1 cellular context compared by ENCODE assay signal in genomic region chr16:68676113-68676860, GRCh38.
TF ChIP-seq lines count a peak whose summit lies in the region.

No MANE protein-coding gene starts in this region.

TF ChIP-seq in WTC11, 78 proteins besides CTCF, POLR2A, EP300 and RAD21:
- TF ChIP-seq ZNF317 (CRISPR knock-in tag; IDR thresholded peaks at IDR 0.05; ENCODE audit: borderline replicate concordance, low read depth) (no peak), FOXP1 (CRISPR knock-in tag; IDR thresholded peaks at IDR 0.05; ENCODE audit: borderline replicate concordance) (no peak), NFE2L1 (CRISPR knock-in tag; IDR thresholded peaks at IDR 0.05) (no peak), ZNF138 (CRISPR knock-in tag; conservative IDR thresholded peaks at IDR 0.05) (no peak), EMX1 (CRISPR knock-in tag; IDR thresholded peaks at IDR 0.05) (no peak), CBFB (CRISPR knock-in tag; IDR thresholded peaks at IDR 0.05; ENCODE audit: low read depth) (no peak)
- TF ChIP-seq, protein P1, sequence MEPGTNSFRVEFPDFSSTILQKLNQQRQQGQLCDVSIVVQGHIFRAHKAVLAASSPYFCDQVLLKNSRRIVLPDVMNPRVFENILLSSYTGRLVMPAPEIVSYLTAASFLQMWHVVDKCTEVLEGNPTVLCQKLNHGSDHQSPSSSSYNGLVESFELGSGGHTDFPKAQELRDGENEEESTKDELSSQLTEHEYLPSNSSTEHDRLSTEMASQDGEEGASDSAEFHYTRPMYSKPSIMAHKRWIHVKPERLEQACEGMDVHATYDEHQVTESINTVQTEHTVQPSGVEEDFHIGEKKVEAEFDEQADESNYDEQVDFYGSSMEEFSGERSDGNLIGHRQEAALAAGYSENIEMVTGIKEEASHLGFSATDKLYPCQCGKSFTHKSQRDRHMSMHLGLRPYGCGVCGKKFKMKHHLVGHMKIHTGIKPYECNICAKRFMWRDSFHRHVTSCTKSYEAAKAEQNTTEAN (CRISPR knock-in tag; IDR thresholded peaks at IDR 0.05), result no peak
- TF ChIP-seq, protein P2, sequence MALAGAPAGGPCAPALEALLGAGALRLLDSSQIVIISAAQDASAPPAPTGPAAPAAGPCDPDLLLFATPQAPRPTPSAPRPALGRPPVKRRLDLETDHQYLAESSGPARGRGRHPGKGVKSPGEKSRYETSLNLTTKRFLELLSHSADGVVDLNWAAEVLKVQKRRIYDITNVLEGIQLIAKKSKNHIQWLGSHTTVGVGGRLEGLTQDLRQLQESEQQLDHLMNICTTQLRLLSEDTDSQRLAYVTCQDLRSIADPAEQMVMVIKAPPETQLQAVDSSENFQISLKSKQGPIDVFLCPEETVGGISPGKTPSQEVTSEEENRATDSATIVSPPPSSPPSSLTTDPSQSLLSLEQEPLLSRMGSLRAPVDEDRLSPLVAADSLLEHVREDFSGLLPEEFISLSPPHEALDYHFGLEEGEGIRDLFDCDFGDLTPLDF (CRISPR knock-in tag; IDR thresholded peaks at IDR 0.05), result no peak
